In the genomic region with DNA sequence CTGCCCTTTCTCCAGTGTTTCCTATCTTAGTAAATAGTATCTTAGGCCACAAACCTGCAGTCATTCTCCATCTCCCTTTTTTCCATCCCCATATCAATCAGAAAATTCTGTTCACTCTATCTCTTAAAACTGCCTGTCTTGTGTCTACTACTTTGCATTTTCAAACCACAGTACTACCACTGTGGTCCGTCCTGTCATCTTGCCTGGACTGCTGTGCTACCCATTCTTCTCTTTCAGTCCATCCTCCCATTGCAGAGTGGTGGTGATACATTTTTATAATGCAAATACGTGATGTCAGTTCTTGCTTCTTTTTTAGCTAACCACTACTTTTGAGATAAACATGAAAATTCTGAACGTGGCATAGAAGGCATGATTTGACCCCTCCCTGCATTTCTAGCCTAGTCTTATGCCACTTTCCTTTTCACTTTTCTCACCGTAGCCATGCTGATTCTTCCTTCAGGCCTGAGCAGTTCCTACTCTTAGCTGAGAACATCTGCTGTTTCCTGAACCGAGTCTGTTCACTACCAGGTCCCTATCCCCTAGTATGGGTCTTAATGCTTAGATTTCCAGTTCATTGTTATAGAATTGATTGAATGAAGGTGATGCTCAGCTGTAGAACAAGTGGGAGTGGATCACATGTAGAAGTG, we compare ENCODE assay signal across 9 cellular contexts. TPM values are rescaled to one million over a fixed set of nuclear protein-coding genes. Genes with fewer than 3 reads are reported as not detected.
DNase-seq lines count a peak whose midpoint lies in the region; ATAC-seq and TF ChIP-seq lines count a peak whose summit lies in the region.
"Had no signal": no experiment of that assay in that cellular context is flagged by ENCODE, and none has a peak within 500 bp of the region (broad histone marks: within the 10 kb centered on the region; RNA-seq: fewer than 3 reads in every experiment).

No MANE protein-coding gene starts in this region.

- no peak for DNase-seq in CD4-positive, alpha-beta memory T cell
- DNase-seq in T-helper 17 cell (no peak), dedifferentiated amniotic fluid mesenchymal stem cell (ENCODE audit: extremely low spot score) (no peak), WERI-Rb-1 (no peak), right atrium auricular region (ENCODE audit: low spot score) (no peak)
- DNase-seq in activated CD4-positive, CD25-positive, alpha-beta regulatory T cell treated with anti-CD3 and anti-CD28 coated beads, Interleukin-2, amount 50 U/mL, for 72 hours: no peak
- DNase-seq: NCI-H524 treated with DMSO at 0.1 percent for 48 hours had no signal

- H3K36me3 ChIP-seq in CD4-positive, alpha-beta memory T cell (ENCODE audit: insufficient read depth, low read length): no peaks in the 10 kb centered on the region
- H3K36me3 ChIP-seq in WERI-Rb-1: no peaks in the 10 kb centered on the region
- no peaks in the 10 kb centered on the region for H3K36me3 ChIP-seq in right atrium auricular region

- H3K9me3 ChIP-seq in CD4-positive, alpha-beta memory T cell (ENCODE audit: control insufficient read depth in 1 of 2, low read length in 2 of 2): no peaks in the 10 kb centered on the region
- H3K9me3 ChIP-seq in T-helper 17 cell (ENCODE audit: control insufficient read depth, low read length, poor library complexity, severe bottlenecking) (no peaks in the 10 kb centered on the region), WERI-Rb-1 (ENCODE audit: severe bottlenecking) (no peaks in the 10 kb centered on the region), right atrium auricular region (no peaks in the 10 kb centered on the region)

- POLR2A ChIA-PET in CD4-positive, alpha-beta memory T cell (lab: Charles Lee; ENCODE audit: partially characterized antibody): interaction anchor here (1.3 kb wide), 1 partner anchor 14 kb away, joined by 4 read pairs; the partner anchor contains the start of gene TBPL1

- TF ChIP-seq CTCF in WERI-Rb-1 (IDR thresholded peaks at IDR 0.05; ENCODE audit: low read depth, low read length) (no peak), right atrium auricular region (IDR thresholded peaks at IDR 0.05) (no peak)

- H3K4me3 ChIP-seq in CD4-positive, alpha-beta memory T cell (ENCODE audit: low read length in 2 of 2): no peak overlapping the region
- H3K4me3 ChIP-seq in WERI-Rb-1 (ENCODE audit: low read depth, low read length): no peak overlapping the region
- no peak overlapping the region for H3K4me3 ChIP-seq in right atrium auricular region

- ATAC-seq in GM19397 (IDR thresholded peaks at IDR 0.05; ENCODE audit: unreplicated experiment) (peak; percentile 94), HG03025 (IDR thresholded peaks at IDR 0.05; ENCODE audit: low FRiP score, unreplicated experiment) (peak; percentile 95), T-helper 17 cell (no peak)

- intact Hi-C loops in CD4-positive, alpha-beta memory T cell (cut with micrococcal nuclease): no loop called here

- CTCF ChIA-PET in CD4-positive, alpha-beta memory T cell (lab: Charles Lee; ENCODE audit: partially characterized antibody): interaction anchor here (0.9 to 4.2 kb wide), 6 partner anchors 7 to 130 kb away, joined by 4 to 25 read pairs (median 9); no protein-coding TSS in a partner anchor

- peaks cover 47 to 78% (median 65%) of the 10 kb centered on the region in 4 donors for H3K4me1 Mint-ChIP-seq in CD4-positive, alpha-beta memory T cell
- H3K4me1 Mint-ChIP-seq in T-helper 17 cell: peaks cover 46% of the 10 kb centered on the region

- H3K9me3 Mint-ChIP-seq in CD4-positive, alpha-beta memory T cell: no peaks in the 10 kb centered on the region

- peaks cover 0 to 4% of the 10 kb centered on the region in 2 donors for H3K36me3 Mint-ChIP-seq in CD4-positive, alpha-beta memory T cell
- no peaks in the 10 kb centered on the region for H3K36me3 Mint-ChIP-seq in T-helper 17 cell (ENCODE audit: low read depth)

- H3K27me3 Mint-ChIP-seq in CD4-positive, alpha-beta memory T cell: no peaks in the 10 kb centered on the region
- no peaks in the 10 kb centered on the region for H3K27me3 Mint-ChIP-seq in T-helper 17 cell

- H3K4me1 ChIP-seq in CD4-positive, alpha-beta memory T cell (ENCODE audit: insufficient read depth, low read length): peaks cover 72% of the 10 kb centered on the region
- peaks cover 0 to 17% of the 10 kb centered on the region in 2 donors for H3K4me1 ChIP-seq in right atrium auricular region

- no peak overlapping the region for H3K27ac ChIP-seq in CD4-positive, alpha-beta memory T cell (ENCODE audit: low read depth, low read length)
- no peak overlapping the region for H3K27ac ChIP-seq in WERI-Rb-1
- H3K27ac ChIP-seq in right atrium auricular region: no peak overlapping the region

- H3K4me3 Mint-ChIP-seq in CD4-positive, alpha-beta memory T cell: peak overlapping the region in 1 of 8 donors; percentile 7
- peak overlapping the region; percentile 65 for H3K4me3 Mint-ChIP-seq in T-helper 17 cell

- H3K27ac Mint-ChIP-seq in CD4-positive, alpha-beta memory T cell: peak overlapping the region in 5 of 7 donors; percentile 6 to 74 (median 24)
- H3K27ac Mint-ChIP-seq in T-helper 17 cell: peak overlapping the region; percentile 85

- H3K27me3 ChIP-seq in CD4-positive, alpha-beta memory T cell (ENCODE audit: insufficient read depth, low read length): no peaks in the 10 kb centered on the region
- H3K27me3 ChIP-seq in WERI-Rb-1 (ENCODE audit: insufficient read depth, low read depth, severe bottlenecking): no peaks in the 10 kb centered on the region
- no peaks in the 10 kb centered on the region for H3K27me3 ChIP-seq in right atrium auricular region

RNA-seq across cellular contexts. Expression of gene TBPL1, which starts 13.8 kb away (rescaled TPM):
- 10 to 100 TPM; 34.8 to 39.2 TPM for total RNA-seq in CD4-positive, alpha-beta memory T cell
- polyA plus RNA-seq in CD4-positive, alpha-beta memory T cell: 10 to 100 TPM; 55.1 to 77.2 TPM
- total RNA-seq in T-helper 17 cell: 10 to 100 TPM; 23.9 to 33.7 TPM
- 10 to 100 TPM; 18.9 to 22.6 TPM for total RNA-seq in right atrium auricular region
